6 cellular contexts compared by ENCODE assay signal in the genomic region with DNA sequence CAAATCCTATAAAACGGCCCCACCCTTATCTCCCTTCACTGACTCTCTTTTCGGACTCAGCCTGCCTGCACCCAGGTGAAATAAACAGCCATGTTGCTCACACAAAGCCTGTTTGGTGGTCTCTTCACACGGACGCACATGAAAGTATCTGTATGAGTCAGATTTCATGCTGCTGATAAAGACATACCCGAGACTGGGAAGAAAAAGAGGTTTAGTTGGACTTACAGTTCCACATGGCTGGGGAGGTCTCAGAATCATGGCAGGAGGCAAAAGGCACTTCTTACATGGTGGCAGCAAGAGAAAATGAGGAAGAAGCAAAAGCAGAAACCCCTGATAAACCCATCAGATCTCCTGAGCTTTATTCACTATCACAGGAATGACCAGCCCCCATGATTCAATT.
DNase-seq lines count a peak whose midpoint lies in the region; ATAC-seq, FAIRE-seq and TF ChIP-seq lines count a peak whose summit lies in the region.
"Not testable (repeated sequence)": the region's sequence is repeated elsewhere in the genome, so short reads cannot be mapped to it uniquely, and the experiment has no call there.

No MANE protein-coding gene starts in this region.

- TF ChIP-seq POLR2A in H1 (IDR thresholded peaks at IDR 0.05; ENCODE audit: control extremely low read depth in 1 of 2, low read depth in 2 of 2, low read length in 2 of 2): not testable (repeated sequence)

- H3K4me2 ChIP-seq in GM23338 (peak overlapping the region; percentile 70), H1 (ENCODE audit: insufficient read depth in 1 of 2, low read depth in 2 of 2, low read length in 2 of 2) (0 out of 4 replicates have a peak overlapping the region, but pooled peaks of 1 of the 2 experiments have one; percentile 26)

- not testable (repeated sequence) for TF ChIP-seq RAD21 in H1 (IDR thresholded peaks at IDR 0.05 in 1 of 2, conservative IDR thresholded peaks at IDR 0.05 in 1 of 2; ENCODE audit: low read depth in 2 of 2, low read length in 2 of 2)

- peaks cover 38% of the 10 kb centered on the region for H3F3A ChIP-seq in GM23338 (replicated peaks; ENCODE audit: low read depth)

- H3K36me3 ChIP-seq in GM23338 (ENCODE audit: insufficient read depth) (peaks cover 37% of the 10 kb centered on the region), HUES48 (ENCODE audit: control insufficient read depth, insufficient read depth, low read length) (peaks cover 44% of the 10 kb centered on the region), HUES64 (ENCODE audit: insufficient read depth, low read length) (peaks cover 40% of the 10 kb centered on the region), H1 (ENCODE audit: control insufficient read depth in 2 of 4, insufficient read depth in 4 of 4, low read length in 3 of 4) (peaks cover 0 to 42% (median 7%) of the 10 kb centered on the region in 4 experiments; a peak in 3 of 8 replicates)
- not testable (repeated sequence) for H3K36me3 ChIP-seq in iPS DF 6.9 (ENCODE audit: control insufficient read depth, insufficient read depth, low read length)

- peak overlapping the region; percentile 82 for H3K18ac ChIP-seq in H1 (ENCODE audit: extremely low read depth, low read length)

- H3K4ac ChIP-seq in H1 (replicated peaks; ENCODE audit: insufficient read length, low read depth, low read length): not testable (repeated sequence)

- not testable (repeated sequence) for H2AK5ac ChIP-seq in H1 (ENCODE audit: low read depth, low read length)

- not testable (repeated sequence) for TF ChIP-seq EP300 in H1 (IDR thresholded peaks at IDR 0.05; ENCODE audit: borderline replicate concordance in 1 of 2, low read depth in 2 of 2, low read length in 2 of 2)

- H4K8ac ChIP-seq in H1 (ENCODE audit: extremely low read depth, insufficient read depth, low read length): not testable (repeated sequence)

- not testable (repeated sequence) for H3K23me2 ChIP-seq in H1 (ENCODE audit: low read depth, low read length)

- not testable (repeated sequence) for H3K27me3 ChIP-seq in GM23338 (ENCODE audit: insufficient read depth); HUES48 (ENCODE audit: control insufficient read depth, insufficient read depth, low read length); HUES64 (ENCODE audit: insufficient read depth, low read length); H1 (replicated peaks in 1 of 4; ENCODE audit: control insufficient read depth in 3 of 4, extremely low read depth in 1 of 4, insufficient read depth in 3 of 4, low read length in 3 of 4); iPS DF 6.9 (ENCODE audit: control insufficient read depth, insufficient read depth, low read length)

- H3K9me2 ChIP-seq in GM23338 (ENCODE audit: insufficient read depth): not testable (repeated sequence)

- peaks cover 11% of the 10 kb centered on the region for H3K27me3 Mint-ChIP-seq in GM23338 (ENCODE audit: insufficient read depth, low read depth, poor library complexity)
- not testable (repeated sequence) for H3K27me3 Mint-ChIP-seq in neural crest cell (ENCODE audit: low read depth)

- H4K20me1 ChIP-seq in GM23338 (replicated peaks; ENCODE audit: insufficient read depth); H1 (replicated peaks in 1 of 2; ENCODE audit: control insufficient read depth in 1 of 2, insufficient read depth in 2 of 2, low read length in 2 of 2): not testable (repeated sequence)

- peak overlapping the region; percentile 39; the same call in 2 of the 3 replicates for H3K4me3 Mint-ChIP-seq in GM23338
- not testable (repeated sequence) for H3K4me3 Mint-ChIP-seq in neural crest cell

- H3K36me3 Mint-ChIP-seq in GM23338 (ENCODE audit: low read depth): peaks cover 79% of the 10 kb centered on the region
- not testable (repeated sequence) for H3K36me3 Mint-ChIP-seq in neural crest cell (ENCODE audit: low read depth)

- H3K79me1 ChIP-seq in H1 (ENCODE audit: low read depth, low read length): not testable (repeated sequence)

- not testable (repeated sequence) for ATAC-seq in GM23338

- CTCF ChIA-PET in H1 (lab: Charles Lee; ENCODE audit: partially characterized antibody): not testable (repeated sequence)

- not testable (repeated sequence) for H2BK12ac ChIP-seq in H1 (ENCODE audit: low read depth, low read length)

- WGBS in HUES64: 31% methylated on average over 3 of the region's 5 CpGs
- WGBS in H1 (ENCODE audit: extremely low coverage in 1 of 2, insufficient coverage in 1 of 2, insufficient read length in 1 of 2, insufficient replicate concordance in 2 of 2, low coverage in 1 of 2, low lambda C conversion rate in 2 of 2, missing lambda C conversion rate in 1 of 2), 2 experiments: 61% methylated on average over 4 of the region's 5 CpGs; no CpG with 5 or more reads in 1 of the 2 experiments
- no CpG with 5 or more reads among the region's 5 CpGs for WGBS in iPS DF 6.9 (ENCODE audit: insufficient coverage, insufficient read length)

- H2AFZ ChIP-seq in GM23338; H1 (ENCODE audit: low read length): not testable (repeated sequence)

- not testable (repeated sequence) for H3K9me3 ChIP-seq in HUES48 (ENCODE audit: control insufficient read depth, insufficient read depth, low read length); HUES64 (ENCODE audit: insufficient read depth, low read depth, low read length); H1 (ENCODE audit: insufficient read depth in 2 of 2, low read depth in 1 of 2, low read length in 1 of 2); iPS DF 6.9 (ENCODE audit: control insufficient read depth, insufficient read depth, low read length)

- H3K23ac ChIP-seq in H1 (ENCODE audit: insufficient read length): not testable (repeated sequence)

- not testable (repeated sequence) for H3K9me3 Mint-ChIP-seq in GM23338, neural crest cell

- POLR2A ChIA-PET in H1 (lab: Charles Lee; ENCODE audit: partially characterized antibody): interaction anchor here (5.2 kb wide), 1 partner anchor 9 kb away, joined by 54 read pairs; no protein-coding TSS in a partner anchor

- peak overlapping the region; percentile 47 for H2BK120ac ChIP-seq in H1 (replicated peaks; ENCODE audit: low read depth, low read length)

- H4K91ac ChIP-seq in H1 (replicated peaks; ENCODE audit: insufficient read length, low read length): not testable (repeated sequence)

- not testable (repeated sequence) for H3K9ac ChIP-seq in HUES48 (ENCODE audit: low read depth, low read length); H1 (replicated peaks in 1 of 4; ENCODE audit: extremely low read depth in 1 of 4, low read depth in 3 of 4, low read length in 3 of 4)
- H3K9ac ChIP-seq in HUES64 (ENCODE audit: low read depth, low read length): 0 out of 2 replicates have a peak overlapping the region, but pooled peaks have one; percentile 9

- H2BK20ac ChIP-seq in H1 (ENCODE audit: low read length): not testable (repeated sequence)

- H3K27ac ChIP-seq in GM23338 (ENCODE audit: low read depth): peak overlapping the region; percentile 100
- peak overlapping the region; percentile 44 for H3K27ac ChIP-seq in HUES48 (ENCODE audit: low read depth, low read length)
- peak overlapping the region; percentile 61 for H3K27ac ChIP-seq in HUES64 (ENCODE audit: low read depth, low read length)
- 0 out of 2 replicates have a peak overlapping the region, but pooled peaks have one; percentile 8 for H3K27ac ChIP-seq in H1 (ENCODE audit: low read depth, low read length)
- peak overlapping the region; percentile 92 for H3K27ac ChIP-seq in iPS DF 6.9 (ENCODE audit: low read length)

- peak overlapping the region; percentile 9; the same call in 1 of the 2 replicates for H2BK5ac ChIP-seq in H1 (ENCODE audit: low read depth, low read length)

- H3K56ac ChIP-seq in H1 (replicated peaks; ENCODE audit: insufficient read length, low read depth, low read length): not testable (repeated sequence)

- H3K4me1 ChIP-seq in GM23338 (ENCODE audit: insufficient read depth) (peaks cover 59% of the 10 kb centered on the region), HUES48 (ENCODE audit: control insufficient read depth, insufficient read depth, low read length) (peaks cover 34% of the 10 kb centered on the region), HUES64 (ENCODE audit: insufficient read depth, low read length) (peaks cover 28% of the 10 kb centered on the region), H1 (replicated peaks in 1 of 4; ENCODE audit: control insufficient read depth in 3 of 4, insufficient read depth in 4 of 4, low read length in 3 of 4) (peaks cover 0 to 27% (median 11%) of the 10 kb centered on the region in 4 experiments; a peak in 3 of 7 replicates)
- H3K4me1 ChIP-seq in iPS DF 6.9 (ENCODE audit: control insufficient read depth, insufficient read depth, low read length): not testable (repeated sequence)

- H3K14ac ChIP-seq in H1 (ENCODE audit: insufficient read length): not testable (repeated sequence)

- not testable (repeated sequence) for TF ChIP-seq CTCF in GM23338 (conservative IDR thresholded peaks at IDR 0.05; ENCODE audit: low read depth in 2 of 2); H1 (IDR thresholded peaks at IDR 0.05; ENCODE audit: control extremely low read depth in 1 of 3, insufficient read depth in 1 of 3, low read depth in 1 of 3, low read length in 3 of 3); neural crest cell (conservative IDR thresholded peaks at IDR 0.05)

- peaks cover 81% of the 10 kb centered on the region for H3K4me1 Mint-ChIP-seq in GM23338
- H3K4me1 Mint-ChIP-seq in neural crest cell: not testable (repeated sequence)

- FAIRE-seq in H1 (lab: Jason Lieb, UNC): not testable (repeated sequence)

- peak overlapping the region; percentile 24; the same call in 1 of the 2 replicates for H3K4me3 ChIP-seq in GM23338
- H3K4me3 ChIP-seq in HUES48 (ENCODE audit: low read depth, low read length); HUES64 (ENCODE audit: low read length); H1 (ENCODE audit: extremely low read depth in 1 of 4, insufficient read depth in 2 of 4, low read depth in 3 of 4, low read length in 4 of 4); iPS DF 6.9 (ENCODE audit: low read length): not testable (repeated sequence)

- H3K27ac Mint-ChIP-seq in GM23338: peak overlapping the region; percentile 99
- H3K27ac Mint-ChIP-seq in neural crest cell (ENCODE audit: unreplicated experiment): peak overlapping the region; percentile 63

- not testable (repeated sequence) for H2BK15ac ChIP-seq in H1 (ENCODE audit: low read length)

- H4K5ac ChIP-seq in H1 (ENCODE audit: insufficient read length, low read depth, low read length): not testable (repeated sequence)

- not testable (repeated sequence) for DNase-seq in GM23338 (ENCODE audit: low spot score); H1 (ENCODE audit: low read depth in 1 of 2, low spot score in 2 of 2); iPS DF 6.9 (ENCODE audit: low read depth, low spot score); neural crest cell (ENCODE audit: low read depth, low spot score)

- H3K79me2 ChIP-seq in GM23338 (replicated peaks; ENCODE audit: insufficient read depth): peaks cover 31% of the 10 kb centered on the region
- not testable (repeated sequence) for H3K79me2 ChIP-seq in H1 (ENCODE audit: control insufficient read depth in 1 of 2, insufficient read depth in 2 of 2, low read length in 2 of 2)

Comparison
In these comparisons a context has a peak if more than half of its experiments do, and no peak if none do; other contexts are left out.
1. H3K27ac ChIP-seq: peak in every context shown above with its lines; median percentile 100 in GM23338; 92 in iPS DF 6.9; 61 in HUES64; 44 in HUES48; 8 in H1.